9 cellular contexts compared by ENCODE assay signal in genomic region chr4:1854752-1855151, GRCh38. TPM values are rescaled to one million over a fixed set of nuclear protein-coding genes. Genes with fewer than 3 reads are reported as not detected.
DNase-seq lines count a peak whose midpoint lies in the region; ATAC-seq, FAIRE-seq and TF ChIP-seq lines count a peak whose summit lies in the region.
"Had no signal": no experiment of that assay in that cellular context is flagged by ENCODE, and none has a peak within 500 bp of the region (broad histone marks: within the 10 kb centered on the region; RNA-seq: fewer than 3 reads in every experiment).

No MANE protein-coding gene starts in this region.

- H3K27ac Mint-ChIP-seq in Caco-2 (ENCODE audit: unreplicated experiment), result peak overlapping the region; percentile 37

- H3K79me2 ChIP-seq in endothelial cell of umbilical vein (ENCODE audit: control insufficient read depth, insufficient read depth, low read length) (peaks cover 62% of the 10 kb centered on the region), parathyroid adenoma (peaks cover 10% of the 10 kb centered on the region)

- H3K36me3 ChIP-seq in Caco-2 (ENCODE audit: control insufficient read depth, insufficient read depth, low read length) (no peaks in the 10 kb centered on the region), endothelial cell of umbilical vein (ENCODE audit: control insufficient read depth in 2 of 2, extremely low read depth in 1 of 2, insufficient read depth in 2 of 2, low read length in 2 of 2) (peaks cover 0 to 2% of the 10 kb centered on the region in 2 experiments), parathyroid adenoma (ENCODE audit: control insufficient read depth, insufficient read depth, low read length) (no peaks in the 10 kb centered on the region)

- no peak for TF ChIP-seq CTCF in Caco-2 (IDR thresholded peaks at IDR 0.05; ENCODE audit: insufficient read depth in 1 of 2, low read depth in 1 of 2, low read length in 1 of 2, severe bottlenecking in 1 of 2, unreplicated experiment in 1 of 2)
- no peak for TF ChIP-seq CTCF in endothelial cell of umbilical vein (IDR thresholded peaks at IDR 0.05; ENCODE audit: extremely low read depth in 1 of 2, insufficient read depth in 1 of 2, low read depth in 1 of 2, low read length in 2 of 2)
- no peak for TF ChIP-seq CTCF in parathyroid adenoma (IDR thresholded peaks at IDR 0.05)
- TF ChIP-seq CTCF in GM13976 (IDR thresholded peaks at IDR 0.05; ENCODE audit: borderline replicate concordance, control extremely low read depth, extremely low read depth, insufficient read depth, missing control alignments), result no peak

- POLR2A ChIA-PET in Caco-2 (lab: Charles Lee) (interaction anchor here (0.6 to 2.2 kb wide), 4 partner anchors 13 to 91 kb away, joined by 3 to 16 read pairs (median 7); partner anchors contain the start of gene NSD2), endothelial cell of umbilical vein (lab: Charles Lee) (no interaction called here)

- H3K4me1 ChIP-seq in Caco-2 (peaks cover 14% of the 10 kb centered on the region), endothelial cell of umbilical vein (ENCODE audit: control insufficient read depth, extremely low read depth, insufficient read depth, low read length) (peaks cover 17% of the 10 kb centered on the region), parathyroid adenoma (no peaks in the 10 kb centered on the region)

- H3K4me2 ChIP-seq in endothelial cell of umbilical vein (ENCODE audit: insufficient read depth, low read length), result peak overlapping the region; percentile 81
- peak overlapping the region; percentile 90 for H3K4me2 ChIP-seq in parathyroid adenoma (ENCODE audit: low read length)

- no peaks in the 10 kb centered on the region for H4K20me1 ChIP-seq in endothelial cell of umbilical vein (replicated peaks; ENCODE audit: control insufficient read depth, extremely low read depth, insufficient read depth, low read length)

- no peak for TF ChIP-seq POLR2A in endothelial cell of umbilical vein (IDR thresholded peaks at IDR 0.05; ENCODE audit: low read depth, low read length)

- peak overlapping the region; percentile 95 for H3K4me3 ChIP-seq in Caco-2 (ENCODE audit: low read depth, low read length)
- peak overlapping the region; percentile 44 to 88 (median 82) for H3K4me3 ChIP-seq in endothelial cell of umbilical vein (replicated peaks in 1 of 3; ENCODE audit: insufficient read depth in 1 of 3, low read depth in 1 of 3, low read length in 3 of 3)
- H3K4me3 ChIP-seq in parathyroid adenoma (ENCODE audit: low read depth, low read length), result peak overlapping the region; percentile 79

- H3K27me3 ChIP-seq in Caco-2 (replicated peaks; ENCODE audit: control insufficient read depth, insufficient read depth, low read length), result no peaks in the 10 kb centered on the region
- no peaks in the 10 kb centered on the region for H3K27me3 ChIP-seq in endothelial cell of umbilical vein (ENCODE audit: control insufficient read depth in 2 of 2, insufficient read depth in 2 of 2, low read length in 2 of 2)
- H3K27me3 ChIP-seq in parathyroid adenoma (ENCODE audit: control insufficient read depth, insufficient read depth, low read length), result no peaks in the 10 kb centered on the region

- peaks cover 7% of the 10 kb centered on the region for H3K4me1 Mint-ChIP-seq in Caco-2 (ENCODE audit: low read depth, unreplicated experiment)

- no peak overlapping the region for H2AFZ ChIP-seq in endothelial cell of umbilical vein (ENCODE audit: low read depth, low read length)
- no peak overlapping the region for H2AFZ ChIP-seq in parathyroid adenoma

- H3K9ac ChIP-seq in endothelial cell of umbilical vein (replicated peaks; ENCODE audit: extremely low read depth, insufficient read depth, low read length), result peak overlapping the region; percentile 69
- H3K9ac ChIP-seq in parathyroid adenoma, result no peak overlapping the region

- H3K9me3 ChIP-seq in Caco-2, result no peaks in the 10 kb centered on the region
- no peaks in the 10 kb centered on the region for H3K9me3 ChIP-seq in endothelial cell of umbilical vein (replicated peaks; ENCODE audit: control insufficient read depth, insufficient read depth, low read length)
- no peaks in the 10 kb centered on the region for H3K9me3 ChIP-seq in parathyroid adenoma (ENCODE audit: control insufficient read depth, low read length)

- peak overlapping the region; percentile 71 for H3K4me3 Mint-ChIP-seq in Caco-2 (ENCODE audit: unreplicated experiment)

- intact Hi-C loops in Caco-2 (cut with micrococcal nuclease; ENCODE audit: unreplicated experiment) (no loop called here), endothelial cell of umbilical vein (cut with micrococcal nuclease) (no loop called here)

- dilution Hi-C loops in endothelial cell of umbilical vein (cut with MboI; ENCODE audit: extremely low pct_ligation_motif_present, low sequenced_read_pairs), result no loop called here

- no peak for ATAC-seq in HG03175 (IDR thresholded peaks at IDR 0.05; ENCODE audit: unreplicated experiment)

- no peaks in the 10 kb centered on the region for H3K9me3 Mint-ChIP-seq in Caco-2 (ENCODE audit: unreplicated experiment)

- in situ Hi-C loops in GM13976 (cut with MboI; ENCODE audit: low sequenced_read_pairs, unreplicated experiment), result no loop called here

- H3K9me1 ChIP-seq in endothelial cell of umbilical vein (replicated peaks; ENCODE audit: control insufficient read depth, extremely low read depth, insufficient read depth, low read length), result no peaks in the 10 kb centered on the region

- H3K27ac ChIP-seq in endothelial cell of umbilical vein (ENCODE audit: insufficient read depth, low read depth, low read length), result no peak overlapping the region
- H3K27ac ChIP-seq in parathyroid adenoma, result no peak overlapping the region

- H3K27me3 Mint-ChIP-seq in Caco-2 (ENCODE audit: insufficient read depth, unreplicated experiment), result no peaks in the 10 kb centered on the region

- H3K36me3 Mint-ChIP-seq in Caco-2 (ENCODE audit: insufficient read depth, unreplicated experiment), result peaks cover 18% of the 10 kb centered on the region

- TSS peak; percentile 44 for BruUV-seq in Caco-2 (replicated peaks; lab: Mats Ljungman, UMichigan)
- TSS peak; percentile 36 for BruUV-seq in endothelial cell of umbilical vein (replicated peaks; lab: Mats Ljungman, UMichigan)

- CTCF ChIA-PET in Caco-2 (lab: Charles Lee) (no interaction called here), endothelial cell of umbilical vein (lab: Charles Lee) (interaction anchor here (2.5 to 4.8 kb wide), 2 partner anchors 16 to 44 kb away, joined by 10 to 25 read pairs; partner anchors contain the start of gene NSD2)

- FAIRE-seq in endothelial cell of umbilical vein (lab: Jason Lieb, UNC), result peak; percentile 44

- DNase-seq in Caco-2 (no peak), OCI-M1 (lab: John Stamatoyannopoulos, UW) (peak; percentile 29), endothelial cell of umbilical vein (ENCODE audit: low read depth, low spot score) (no peak), globus pallidus (ENCODE audit: low spot score) (no peak), GM13976 (ENCODE audit: low spot score) (no peak), NCI-H524 treated with DMSO at 0.1 percent for 48 hours (lab: John Stamatoyannopoulos, UW) (no peak)
- DNase-seq: NCI-H2081 had no signal

TF ChIP-seq in endothelial cell of umbilical vein, 7 proteins besides CTCF, POLR2A, EP300 and RAD21:
- no peak for TF ChIP-seq MYC (IDR thresholded peaks at IDR 0.05; ENCODE audit: low read depth, low read length)

RNA-seq across cellular contexts. Expression of gene LETM1, which starts 1.2 kb away (rescaled TPM):
- total RNA-seq in Caco-2 (2022), result 63.9 and 68.9 TPM in 2 replicates
- 58.3 and 62.5 TPM in 2 replicates for total RNA-seq in endothelial cell of umbilical vein
- 25.6 and 27.5 TPM in 2 replicates for polyA plus RNA-seq in endothelial cell of umbilical vein
- 18.1 and 21.1 TPM in 2 replicates for polyA plus RNA-seq in endothelial cell of umbilical vein (2011; cell fraction: cytosol; rRNA removed)
- polyA plus RNA-seq in endothelial cell of umbilical vein (2011; cell fraction: nucleus; rRNA removed), result 81.3 and 85.4 TPM in 2 replicates
- 32.8 and 33.2 TPM in 2 replicates for polyA plus RNA-seq in endothelial cell of umbilical vein (2012)
- 47.0 and 52.9 TPM in 2 replicates for polyA minus RNA-seq in endothelial cell of umbilical vein
- polyA minus RNA-seq in endothelial cell of umbilical vein (2011; cell fraction: cytosol; rRNA and poly(A)+ RNA removed), result 34.6 TPM
- polyA minus RNA-seq in endothelial cell of umbilical vein (2011; cell fraction: nucleus; rRNA and poly(A)+ RNA removed), result 34.4 and 38.8 TPM in 2 replicates

RNA-seq across cellular contexts. Expression of gene NSD2, which starts 16.4 kb away (rescaled TPM):
- total RNA-seq in Caco-2 (2022), result 113 and 122 TPM in 2 replicates
- total RNA-seq in endothelial cell of umbilical vein, result 152 and 171 TPM in 2 replicates
- polyA plus RNA-seq in endothelial cell of umbilical vein, result 31.3 and 31.6 TPM in 2 replicates
- polyA plus RNA-seq in endothelial cell of umbilical vein (2011; cell fraction: cytosol; rRNA removed), result 41.5 and 42.1 TPM in 2 replicates
- polyA plus RNA-seq in endothelial cell of umbilical vein (2011; cell fraction: nucleus; rRNA removed), result 148 and 191 TPM in 2 replicates
- 40.1 and 68.6 TPM in 2 replicates for polyA plus RNA-seq in endothelial cell of umbilical vein (2012)
- polyA minus RNA-seq in endothelial cell of umbilical vein, result 82.5 and 105 TPM in 2 replicates
- polyA minus RNA-seq in endothelial cell of umbilical vein (2011; cell fraction: cytosol; rRNA and poly(A)+ RNA removed), result 49.8 TPM
- polyA minus RNA-seq in endothelial cell of umbilical vein (2011; cell fraction: nucleus; rRNA and poly(A)+ RNA removed), result 89.9 and 115 TPM in 2 replicates
